Comparison of ENCODE assay signal across 8 cellular contexts in genomic region chr16:88784074-88784855, GRCh38. TPM values are rescaled to one million over a fixed set of nuclear protein-coding genes. Genes with fewer than 3 reads are reported as not detected.
DNase-seq lines count a peak whose midpoint lies in the region; ATAC-seq and TF ChIP-seq lines count a peak whose summit lies in the region.

No MANE protein-coding gene starts in this region.

- H3K23ac ChIP-seq in mesenchymal stem cell (ENCODE audit: low read length in 2 of 2): peak overlapping the region; percentile 68 to 94

- H3K4me3 ChIP-seq in GM08714 (ENCODE audit: low read length) (peak overlapping the region; percentile 66), HUES6 (ENCODE audit: low read depth, low read length) (peak overlapping the region; percentile 56), WERI-Rb-1 (ENCODE audit: low read depth, low read length) (peak overlapping the region; percentile 36), mesenchymal stem cell (ENCODE audit: insufficient read depth in 1 of 2, low read depth in 1 of 2, low read length in 2 of 2) (peak overlapping the region; percentile 76 to 86), thoracic aorta (peak overlapping the region; percentile 97)
- peak overlapping the region; percentile 62 for H3K4me3 ChIP-seq in effector memory CD4-positive, alpha-beta T cell (ENCODE audit: insufficient read depth, low read depth, low read length, poor library complexity, severe bottlenecking)

- peak overlapping the region; percentile 97 for H4K91ac ChIP-seq in mesenchymal stem cell (ENCODE audit: low read length)

- DNase-seq in WERI-Rb-1: peak; percentile 39
- DNase-seq in effector memory CD4-positive, alpha-beta T cell: no peak
- DNase-seq in mesenchymal stem cell: peak; percentile 86
- DNase-seq in thoracic aorta (ENCODE audit: low spot score): no peak

- peak overlapping the region; percentile 82 for H3K4me2 ChIP-seq in mesenchymal stem cell (ENCODE audit: low read length, poor library complexity, severe bottlenecking)

- H3K4me1 ChIP-seq in HUES6 (ENCODE audit: control insufficient read depth, insufficient read depth, low read length) (peaks cover 26% of the 10 kb centered on the region; the same call in 1 of the 2 replicates), mesenchymal stem cell (ENCODE audit: control insufficient read depth, insufficient read depth, low read depth, low read length) (peaks cover 53% of the 10 kb centered on the region), thoracic aorta (ENCODE audit: control insufficient read depth in 1 of 2, low read depth in 2 of 2) (peaks cover 26 to 45% of the 10 kb centered on the region in 2 donors)
- peaks cover 55% of the 10 kb centered on the region for H3K4me1 ChIP-seq in effector memory CD4-positive, alpha-beta T cell (ENCODE audit: control insufficient read depth, insufficient read depth, low read length, poor library complexity, severe bottlenecking)

- H3K27ac ChIP-seq in HUES6 (ENCODE audit: low read depth, low read length) (no peak overlapping the region), WERI-Rb-1 (no peak overlapping the region), mesenchymal stem cell (ENCODE audit: low read length, poor library complexity, severe bottlenecking) (peak overlapping the region; percentile 78), thoracic aorta (peak overlapping the region; percentile 88 to 91)
- H3K27ac ChIP-seq in effector memory CD4-positive, alpha-beta T cell (ENCODE audit: insufficient read depth, low read length, poor library complexity, severe bottlenecking): peak overlapping the region; percentile 84

- H2BK5ac ChIP-seq in mesenchymal stem cell (ENCODE audit: low read depth, low read length, poor library complexity, severe bottlenecking): peak overlapping the region; percentile 79

- H3K9me3 ChIP-seq in HUES6 (ENCODE audit: control insufficient read depth, insufficient read depth, low read depth, low read length) (no peaks in the 10 kb centered on the region), WERI-Rb-1 (ENCODE audit: severe bottlenecking) (no peaks in the 10 kb centered on the region), mesenchymal stem cell (ENCODE audit: control insufficient read depth, low read length) (no peaks in the 10 kb centered on the region), thoracic aorta (no peaks in the 10 kb centered on the region)
- no peaks in the 10 kb centered on the region for H3K9me3 ChIP-seq in effector memory CD4-positive, alpha-beta T cell (ENCODE audit: control insufficient read depth, low read length)

- no peaks in the 10 kb centered on the region for H3K36me3 ChIP-seq in HUES6 (ENCODE audit: control insufficient read depth, insufficient read depth, low read length)
- H3K36me3 ChIP-seq in WERI-Rb-1: no peaks in the 10 kb centered on the region
- H3K36me3 ChIP-seq in effector memory CD4-positive, alpha-beta T cell (ENCODE audit: control insufficient read depth, insufficient read depth, low read length): no peaks in the 10 kb centered on the region
- peaks cover 0 to 4% of the 10 kb centered on the region in 2 experiments for H3K36me3 ChIP-seq in mesenchymal stem cell (ENCODE audit: control insufficient read depth in 1 of 2, insufficient read depth in 2 of 2, low read depth in 1 of 2, low read length in 2 of 2)
- H3K36me3 ChIP-seq in thoracic aorta: no peaks in the 10 kb centered on the region

- peak overlapping the region; percentile 66 to 91 for H3K4ac ChIP-seq in mesenchymal stem cell (ENCODE audit: low read depth in 1 of 2, low read length in 2 of 2)

- H2AK5ac ChIP-seq in mesenchymal stem cell (ENCODE audit: low read length, severe bottlenecking): peak overlapping the region; percentile 52

- 5% methylated on average over 49 of the region's 74 CpGs for WGBS in mesenchymal stem cell

- H3K18ac ChIP-seq in mesenchymal stem cell (ENCODE audit: low read depth in 1 of 2, low read length in 2 of 2): peak overlapping the region; percentile 82 to 99

- TF ChIP-seq CTCF in WERI-Rb-1 (IDR thresholded peaks at IDR 0.05; ENCODE audit: low read depth, low read length) (peak; percentile 31; the same call in 1 of the 2 replicates), thoracic aorta (IDR thresholded peaks at IDR 0.05) (peak; percentile 60)

- peaks cover 2% of the 10 kb centered on the region for H3K79me1 ChIP-seq in mesenchymal stem cell (replicated peaks; ENCODE audit: low read length, poor library complexity, severe bottlenecking)

- H4K8ac ChIP-seq in mesenchymal stem cell (ENCODE audit: low read length): peak overlapping the region; percentile 87

- H2AFZ ChIP-seq in mesenchymal stem cell (ENCODE audit: low read depth, low read length): no peak overlapping the region

- peak overlapping the region in 1 of 2 experiments; percentile 95 for H3K14ac ChIP-seq in mesenchymal stem cell (ENCODE audit: low read length in 2 of 2)

- peak overlapping the region; percentile 46 for H3K9ac ChIP-seq in HUES6 (ENCODE audit: low read length)
- peak overlapping the region; percentile 88 for H3K9ac ChIP-seq in mesenchymal stem cell (ENCODE audit: low read length)

- ATAC-seq in thoracic aorta (ENCODE audit: insufficient number of reproducible peaks, low FRiP score, low read depth) (peak; percentile 68), HG03108 (IDR thresholded peaks at IDR 0.05; ENCODE audit: unreplicated experiment) (no peak), HG03139 (IDR thresholded peaks at IDR 0.05; ENCODE audit: unreplicated experiment) (no peak)

- H3K27me3 ChIP-seq in HUES6 (ENCODE audit: control insufficient read depth, insufficient read depth, low read length) (peaks cover 77% of the 10 kb centered on the region), WERI-Rb-1 (ENCODE audit: insufficient read depth, low read depth, severe bottlenecking) (no peaks in the 10 kb centered on the region), mesenchymal stem cell (ENCODE audit: control insufficient read depth in 1 of 2, insufficient read depth in 1 of 2, low read length in 2 of 2) (no peaks in the 10 kb centered on the region), thoracic aorta (replicated peaks; ENCODE audit: insufficient read depth) (no peaks in the 10 kb centered on the region)
- no peaks in the 10 kb centered on the region for H3K27me3 ChIP-seq in effector memory CD4-positive, alpha-beta T cell (replicated peaks; ENCODE audit: control insufficient read depth, insufficient read depth, low read length, poor library complexity, severe bottlenecking)

- H2BK12ac ChIP-seq in mesenchymal stem cell (ENCODE audit: low read length in 2 of 2): peak overlapping the region in 1 of 2 experiments; percentile 84

- peak overlapping the region; percentile 90 for H2BK15ac ChIP-seq in mesenchymal stem cell (ENCODE audit: low read depth, poor library complexity, severe bottlenecking)

- H2BK120ac ChIP-seq in mesenchymal stem cell (ENCODE audit: low read depth, low read length): peak overlapping the region; percentile 98

RNA-seq across cellular contexts. Expression of gene PIEZO1, which starts 0.8 kb away (rescaled TPM):
- polyA plus RNA-seq in mesenchymal stem cell (2013, experiment 1 of 2): 112 TPM
- 108 TPM for polyA plus RNA-seq in mesenchymal stem cell (2013, experiment 2 of 2)
- 100 to 1,000 TPM; 108 to 179 TPM for total RNA-seq in thoracic aorta

RNA-seq across cellular contexts. Expression of gene CDT1, which starts 19.3 kb away (rescaled TPM):
- polyA plus RNA-seq in mesenchymal stem cell (2013, experiment 1 of 2): 3.1 TPM
- polyA plus RNA-seq in mesenchymal stem cell (2013, experiment 2 of 2): 3.0 TPM
- total RNA-seq in thoracic aorta: under 1 TPM in 1 of 2 donors, not detected in 1; 0.71 TPM

RNA-seq across cellular contexts. Expression of gene APRT, which starts 27.5 kb away (rescaled TPM):
- 157 TPM for polyA plus RNA-seq in mesenchymal stem cell (2013, experiment 1 of 2)
- polyA plus RNA-seq in mesenchymal stem cell (2013, experiment 2 of 2): 164 TPM
- total RNA-seq in thoracic aorta: 10 to 100 TPM; 45.5 to 80.7 TPM

Comparison
In these comparisons a context has a peak if more than half of its experiments do, and no peak if none do; other contexts are left out.
1. H3K4me3 ChIP-seq: peak in every context shown above with its lines; median percentile 97 in thoracic aorta; 81 in mesenchymal stem cell; 66 in GM08714; 62 in effector memory CD4-positive, alpha-beta T cell; 56 in HUES6; 36 in WERI-Rb-1.
2. H3K27ac ChIP-seq: peak in effector memory CD4-positive, alpha-beta T cell (single experiment), mesenchymal stem cell (single experiment) and thoracic aorta (2 of 2); none in HUES6 (single experiment) and WERI-Rb-1 (single experiment).
3. DNase-seq: peak in WERI-Rb-1 (single experiment) and mesenchymal stem cell (single experiment); none in effector memory CD4-positive, alpha-beta T cell (0 of 3) and thoracic aorta (single experiment).